Comparison of ENCODE assay signal across 8 cellular contexts in genomic region chr16:78705694-78706093, GRCh38.
DNase-seq lines count a peak whose midpoint lies in the region; ATAC-seq, FAIRE-seq and TF ChIP-seq lines count a peak whose summit lies in the region.

No MANE protein-coding gene starts in this region.

- ATAC-seq in upper lobe of left lung (ENCODE audit: low FRiP score in 2 of 2) (no peak), GM21367 (IDR thresholded peaks at IDR 0.05; ENCODE audit: unreplicated experiment) (no peak), GM21526 (IDR thresholded peaks at IDR 0.05; ENCODE audit: low FRiP score, unreplicated experiment) (no peak), right cardiac atrium (no peak)

- H3K79me2 ChIP-seq in hepatocyte: no peaks in the 10 kb centered on the region

- DNase-seq in ACHN (peak; percentile 19), GM12864 (ENCODE audit: low read depth) (peak; percentile 5), RCC 7860 (ENCODE audit: low spot score) (peak; percentile 69), hepatocyte (ENCODE audit: low spot score) (peak; percentile 59), upper lobe of left lung (no peak), right cardiac atrium (no peak)

- H3K9me3 ChIP-seq in hepatocyte (ENCODE audit: low read depth) (no peaks in the 10 kb centered on the region), upper lobe of left lung (peaks cover 0 to 6% (median 5%) of the 10 kb centered on the region in 4 donors), right cardiac atrium (ENCODE audit: control insufficient read depth, low read length) (no peaks in the 10 kb centered on the region)

- TF ChIP-seq CTCF in GM12864 (IDR thresholded peaks at IDR 0.05; ENCODE audit: low read depth, low read length, missing control alignments): peak; percentile 44
- peak; percentile 54 for TF ChIP-seq CTCF in hepatocyte (IDR thresholded peaks at IDR 0.05; ENCODE audit: poor library complexity)
- TF ChIP-seq CTCF in upper lobe of left lung (IDR thresholded peaks at IDR 0.05): peak in 3 of 6 experiments; percentile 21 to 35 (median 23)

- no peaks in the 10 kb centered on the region for H3K36me3 ChIP-seq in hepatocyte (replicated peaks; ENCODE audit: insufficient read depth, low read depth)
- no peaks in the 10 kb centered on the region for H3K36me3 ChIP-seq in upper lobe of left lung

- no peaks in the 10 kb centered on the region for H3K27me3 ChIP-seq in hepatocyte
- H3K27me3 ChIP-seq in upper lobe of left lung: no peaks in the 10 kb centered on the region
- H3K27me3 ChIP-seq in right cardiac atrium (ENCODE audit: control insufficient read depth, insufficient read depth): no peaks in the 10 kb centered on the region

- peak; percentile 73 for FAIRE-seq in RCC 7860 (lab: Jason Lieb, UNC)

- H3K27ac ChIP-seq in hepatocyte (no peak overlapping the region), upper lobe of left lung (no peak overlapping the region), right cardiac atrium (ENCODE audit: low read length) (no peak overlapping the region)

- no peak overlapping the region for H2AFZ ChIP-seq in hepatocyte

- no peaks in the 10 kb centered on the region for H4K20me1 ChIP-seq in hepatocyte (ENCODE audit: insufficient read depth, poor library complexity, severe bottlenecking)

- H3K4me1 ChIP-seq in hepatocyte (ENCODE audit: insufficient read depth): no peaks in the 10 kb centered on the region
- H3K4me1 ChIP-seq in upper lobe of left lung: no peaks in the 10 kb centered on the region
- H3K4me1 ChIP-seq in right cardiac atrium (ENCODE audit: control insufficient read depth, insufficient read depth, low read length): no peaks in the 10 kb centered on the region

- intact Hi-C loops in right cardiac atrium (cut with DNase I): no loop called here

- TF ChIP-seq POLR2A in upper lobe of left lung (IDR thresholded peaks at IDR 0.05): no peak

- in situ Hi-C loops in ACHN (cut with HindIII; ENCODE audit: low pct_ligation_motif_present, low pct_unique_long_range_greater_than_20kb, low sequenced_read_pairs): no loop called here

- no peaks in the 10 kb centered on the region for H3K9me2 ChIP-seq in hepatocyte (replicated peaks; ENCODE audit: insufficient read depth)

- TF ChIP-seq EP300 in upper lobe of left lung (IDR thresholded peaks at IDR 0.05): no peak

- no peak overlapping the region for H3K4me3 ChIP-seq in GM12864 (ENCODE audit: low read depth, low read length)
- no peak overlapping the region for H3K4me3 ChIP-seq in hepatocyte
- no peak overlapping the region for H3K4me3 ChIP-seq in upper lobe of left lung
- H3K4me3 ChIP-seq in right cardiac atrium (ENCODE audit: low read length): no peak overlapping the region

- no peak overlapping the region for H3K4me2 ChIP-seq in hepatocyte

- 41% methylated on average over 2 of the region's 2 CpGs for WGBS in hepatocyte (ENCODE audit: low lambda C conversion rate, missing lambda C conversion rate)
- WGBS in upper lobe of left lung, 2 donors: 44 to 56% methylated on average over 2 of the region's 2 CpGs
- 65% methylated on average over 2 of the region's 2 CpGs for WGBS in right cardiac atrium

Comparison
In these comparisons a context has a peak if more than half of its experiments do, and no peak if none do; other contexts are left out.
1. DNase-seq: peak in ACHN (single experiment), GM12864 (single experiment), RCC 7860 (single experiment) and hepatocyte (single experiment); none in upper lobe of left lung (0 of 2) and right cardiac atrium (0 of 3).